Comparison of ENCODE assay signal across 28 cellular contexts in genomic region chr16:22635801-22636200, GRCh38.
"Had no signal": no experiment of that assay in that cellular context is flagged by ENCODE, and none has a peak within 500 bp of the region (broad histone marks: within the 10 kb centered on the region; RNA-seq: fewer than 3 reads in every experiment).

No MANE protein-coding gene starts in this region.

- H2AFZ ChIP-seq: hepatocyte, parathyroid adenoma had no signal

- H3K9ac ChIP-seq: neural progenitor cell, parathyroid adenoma had no signal

- H3K79me2 ChIP-seq: hepatocyte, parathyroid adenoma had no signal

- H3K36me3 Mint-ChIP-seq: activated naive CD4-positive, alpha-beta T cell treated with anti-CD3 and anti-CD28 coated beads, Interleukin-2, amount 50 U/mL, for 72 hours; natural killer cell; neural progenitor cell; stimulated activated effector memory CD8-positive, alpha-beta T cell treated with anti-CD3 and anti-CD28 coated beads, Interleukin-12 subunit alpha, Interleukin-12 subunit beta, amount 100 ng/mL, for 72 hours; type B pancreatic cell had no signal

- H3K4me3 ChIP-seq: breast epithelium, hepatocyte, left lung, lower lobe of right lung, neural progenitor cell, psoas muscle, sigmoid colon, uterus had no signal

- H3K4me2 ChIP-seq: hepatocyte, neural progenitor cell had no signal

- H3K4me3 Mint-ChIP-seq: activated CD4-positive, alpha-beta T cell treated with anti-CD3 and anti-CD28 coated beads for 36 hours; dendritic cell treated with granulocyte-macrophage colony-stimulating factor and Interleukin-4, amounts not matched to agents 40 ng/mL and 50 ng/mL, for 4 days; natural killer cell; neural progenitor cell; stimulated activated effector memory CD8-positive, alpha-beta T cell treated with anti-CD3 and anti-CD28 coated beads, Interleukin-12 subunit alpha, Interleukin-12 subunit beta, amount 100 ng/mL, for 72 hours; stimulated activated naive CD8-positive, alpha-beta T cell treated with anti-CD3 and anti-CD28 coated beads, Interleukin-15, Interleukin-2, amounts not matched to agents 100 ng/mL and 50 ng/mL, for 24 hours; T-helper 2 cell treated with Interferon-gamma antibody and Interleukin-4, amounts not matched to agents 5 μg/mL and 100 μg/mL, for 36 hours; type B pancreatic cell had no signal

- H3K9me3 Mint-ChIP-seq: activated naive CD4-positive, alpha-beta T cell treated with anti-CD3 and anti-CD28 coated beads, Interleukin-2, amount 50 U/mL, for 72 hours; activated T-helper 2 cell treated with anti-CD3 and anti-CD28 coated beads, Interferon-gamma antibody, Interleukin-2, Interleukin-4, amounts not matched to agents 10 μg/mL and 5 μg/mL and 100 μg/mL, durations not matched to agents 14 hours and 24 hours and 36 hours; dendritic cell treated with granulocyte-macrophage colony-stimulating factor and Interleukin-4, amounts not matched to agents 40 ng/mL and 50 ng/mL, for 4 days; natural killer cell; neural progenitor cell; stimulated activated effector memory CD8-positive, alpha-beta T cell treated with anti-CD3 and anti-CD28 coated beads, Interleukin-12 subunit alpha, Interleukin-12 subunit beta, amount 100 ng/mL, for 72 hours; stimulated activated naive CD8-positive, alpha-beta T cell treated with anti-CD3 and anti-CD28 coated beads, Interleukin-15, Interleukin-2, amounts not matched to agents 100 ng/mL and 50 ng/mL, for 24 hours; T-helper 2 cell treated with Interferon-gamma antibody and Interleukin-4, amounts not matched to agents 5 μg/mL and 100 μg/mL, for 36 hours; type B pancreatic cell had no signal

- H3K9me3 ChIP-seq: breast epithelium, lower lobe of right lung, psoas muscle, uterus had no signal

- H3K27me3 ChIP-seq: breast epithelium, neural progenitor cell, uterus had no signal

- H3K36me3 ChIP-seq: breast epithelium, left lung, lower lobe of right lung, neural progenitor cell, sigmoid colon, uterus had no signal

- DNase-seq: activated CD4-positive, alpha-beta T cell treated with anti-CD3 and anti-CD28 coated beads for 36 hours; activated CD4-positive, alpha-beta T cell treated with anti-CD3 and anti-CD28 coated beads, Interleukin-2, amount 50 U/mL, for 4 hours; activated CD4-positive, CD25-positive, alpha-beta regulatory T cell; activated T-cell treated with anti-CD3 and anti-CD28 coated beads, Interleukin-2, amount 50 U/mL, for 48 hours; central memory CD4-positive, alpha-beta T cell; effector CD4-positive, alpha-beta T cell; left lung; lower lobe of right lung; mesenchymal stem cell; natural killer cell; occipital lobe; psoas muscle; sigmoid colon; small intestine; stimulated activated CD4-positive, alpha-beta T cell treated with anti-CD3 and anti-CD28 coated beads, Interleukin-4, amount 100 ng/mL, for 24 hours; T-helper 1 cell; uterus had no signal

- H3K27ac Mint-ChIP-seq: activated CD4-positive, alpha-beta T cell treated with anti-CD3 and anti-CD28 coated beads for 36 hours; activated naive CD4-positive, alpha-beta T cell treated with anti-CD3 and anti-CD28 coated beads, Interleukin-2, amount 50 U/mL, for 72 hours; activated T-helper 2 cell treated with anti-CD3 and anti-CD28 coated beads, Interferon-gamma antibody, Interleukin-2, Interleukin-4, amounts not matched to agents 10 μg/mL and 5 μg/mL and 100 μg/mL, durations not matched to agents 14 hours and 24 hours and 36 hours; dendritic cell treated with granulocyte-macrophage colony-stimulating factor and Interleukin-4, amounts not matched to agents 40 ng/mL and 50 ng/mL, for 4 days; natural killer cell; neural progenitor cell; stimulated activated effector memory CD8-positive, alpha-beta T cell treated with anti-CD3 and anti-CD28 coated beads, Interleukin-12 subunit alpha, Interleukin-12 subunit beta, amount 100 ng/mL, for 72 hours; stimulated activated naive CD8-positive, alpha-beta T cell treated with anti-CD3 and anti-CD28 coated beads, Interleukin-15, Interleukin-2, amounts not matched to agents 100 ng/mL and 50 ng/mL, for 24 hours; T-helper 2 cell treated with Interferon-gamma antibody and Interleukin-4, amounts not matched to agents 5 μg/mL and 100 μg/mL, for 36 hours; type B pancreatic cell had no signal

- H3K27ac ChIP-seq: breast epithelium, hepatocyte, left lung, lower lobe of right lung, neural progenitor cell, parathyroid adenoma, psoas muscle, sigmoid colon, uterus had no signal

- H3K4me1 ChIP-seq: breast epithelium, left lung, lower lobe of right lung, neural progenitor cell, parathyroid adenoma, psoas muscle, sigmoid colon, uterus had no signal

- H3K4me1 Mint-ChIP-seq: activated CD4-positive, alpha-beta T cell treated with anti-CD3 and anti-CD28 coated beads for 36 hours; natural killer cell; neural progenitor cell; stimulated activated effector memory CD8-positive, alpha-beta T cell treated with anti-CD3 and anti-CD28 coated beads, Interleukin-12 subunit alpha, Interleukin-12 subunit beta, amount 100 ng/mL, for 72 hours had no signal

- ATAC-seq: activated CD4-positive, alpha-beta T cell treated with anti-CD3 and anti-CD28 coated beads for 36 hours; activated naive CD4-positive, alpha-beta T cell treated with anti-CD3 and anti-CD28 coated beads, Interleukin-2, amount 50 U/mL, for 72 hours; left lung; lower lobe of right lung; natural killer cell; psoas muscle; stimulated activated effector memory CD8-positive, alpha-beta T cell treated with anti-CD3 and anti-CD28 coated beads, Interleukin-12 subunit alpha, Interleukin-12 subunit beta, amount 100 ng/mL, for 72 hours had no signal
